ENCODE assay signal across 15 cellular contexts in the genomic region with DNA sequence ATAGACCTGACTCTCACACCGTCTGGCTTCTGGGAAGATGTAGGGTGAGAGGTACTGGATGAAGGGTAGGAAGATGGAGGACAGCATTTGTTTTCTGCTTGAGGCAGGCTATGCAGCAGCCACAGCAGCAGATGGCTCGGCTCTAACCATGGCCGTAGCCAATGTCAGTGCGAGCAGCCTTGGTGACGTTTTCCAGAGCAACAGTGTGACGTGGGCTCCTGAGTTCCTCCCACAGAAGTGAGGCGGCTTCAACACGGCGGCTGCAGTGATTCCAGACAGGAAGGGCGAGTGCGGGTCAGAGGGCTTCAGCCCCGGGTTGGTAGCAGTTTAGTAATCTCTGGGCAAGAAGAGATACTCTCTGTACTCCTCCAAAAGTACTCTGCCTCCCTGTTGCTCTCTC.
DNase-seq lines count a peak whose midpoint lies in the region; ATAC-seq lines count a peak whose summit lies in the region.
"Had no signal": no experiment of that assay in that cellular context is flagged by ENCODE, and none has a peak within 500 bp of the region (broad histone marks: within the 10 kb centered on the region; RNA-seq: fewer than 3 reads in every experiment).

No MANE protein-coding gene starts in this region.

- no peak overlapping the region for H3K4me3 ChIP-seq in MG63
- H3K4me3 ChIP-seq: GM12878, thyroid gland had no signal

- no peaks in the 10 kb centered on the region for H3K9me3 ChIP-seq in MG63
- H3K9me3 ChIP-seq: thyroid gland had no signal

- intact Hi-C loops in sciatic nerve (cut with DNase I), result no loop called here

- peak; percentile 28 for ATAC-seq in sciatic nerve
- ATAC-seq: foreskin keratinocyte, GM12878, HCT116 had no signal

- no peaks in the 10 kb centered on the region for H3K36me3 ChIP-seq in MG63
- H3K36me3 ChIP-seq: thyroid gland had no signal

- peak; percentile 69 for DNase-seq in DMS114 treated with DMSO at 0.1 percent for 48 hours (lab: John Stamatoyannopoulos, UW; ENCODE audit: unreplicated experiment)
- DNase-seq in MG63, result peak; percentile 43
- peak; percentile 85 for DNase-seq in cerebellar cortex (ENCODE audit: low spot score)
- no peak for DNase-seq in sciatic nerve (ENCODE audit: low spot score)
- no peak for DNase-seq in HPDE6-E6E7 (ENCODE audit: extremely low spot score)
- DNase-seq in NCI-H1092 (lab: John Stamatoyannopoulos, UW), result no peak
- DNase-seq in activated CD4-positive, CD25-positive, alpha-beta regulatory T cell treated with anti-CD3 and anti-CD28 coated beads, Interleukin-2, amount 50 U/mL, for 72 hours, result no peak
- DNase-seq: foreskin keratinocyte; mammary epithelial cell; NCI-H1048; OCI-M1; stimulated activated CD4-positive, alpha-beta T cell treated with anti-CD3 and anti-CD28 coated beads, Interleukin-1b, Interleukin-23, amount 100 ng/mL, for 48 hours; thyroid gland had no signal

- no peaks in the 10 kb centered on the region; the same call in 1 of the 2 replicates for H3K27me3 ChIP-seq in MG63
- H3K27me3 ChIP-seq: foreskin keratinocyte, thyroid gland had no signal

Comparison
In these comparisons a context has a peak if more than half of its experiments do, and no peak if none do; other contexts are left out.
1. DNase-seq: peak in DMS114 treated with DMSO at 0.1 percent for 48 hours (single experiment), MG63 (single experiment) and cerebellar cortex (single experiment); none in sciatic nerve (single experiment), HPDE6-E6E7 (single experiment), NCI-H1092 (single experiment) and activated CD4-positive, CD25-positive, alpha-beta regulatory T cell treated with anti-CD3 and anti-CD28 coated beads, Interleukin-2, amount 50 U/mL, for 72 hours (single experiment).